In genomic region chr7:156092307-156092706, GRCh38 we compare ENCODE assay signal across 31 cellular contexts.
"Had no signal": no experiment of that assay in that cellular context is flagged by ENCODE, and none has a peak within 500 bp of the region (broad histone marks: within the 10 kb centered on the region; RNA-seq: fewer than 3 reads in every experiment).

No MANE protein-coding gene starts in this region.

- H3K9me3 ChIP-seq: adrenal gland, body of pancreas, breast epithelium had no signal

- H3K27ac ChIP-seq: adrenal gland, body of pancreas, brain microvascular endothelial cell, breast epithelium, VCaP had no signal

- H3K4me3 ChIP-seq: adrenal gland, body of pancreas, breast epithelium had no signal

- DNase-seq: activated CD4-positive, alpha-beta memory T cell treated with anti-CD3 and anti-CD28 coated beads, Interleukin-2, amount 10 ng/mL, durations not matched to agents 7 days and 5 days; activated CD4-positive, alpha-beta T cell treated with anti-CD3 and anti-CD28 coated beads for 1 hour; activated CD4-positive, alpha-beta T cell treated with anti-CD3 and anti-CD28 coated beads for 36 hours; activated CD4-positive, alpha-beta T cell treated with anti-CD3 and anti-CD28 coated beads for 48 hours; activated CD4-positive, alpha-beta T cell treated with anti-CD3 and anti-CD28 coated beads, Interleukin-2, amount 10 ng/mL, durations not matched to agents 7 days and 5 days; activated CD4-positive, alpha-beta T cell treated with anti-CD3 and anti-CD28 coated beads, Interleukin-2, amount 50 U/mL, for 48 hours; activated CD4-positive, CD25-positive, alpha-beta regulatory T cell; activated CD8-positive, alpha-beta memory T cell treated with anti-CD3 and anti-CD28 coated beads for 24 hours; activated CD8-positive, alpha-beta memory T cell treated with anti-CD3 and anti-CD28 coated beads, Interleukin-2, amount 10 ng/mL, durations not matched to agents 7 days and 5 days; activated CD8-positive, alpha-beta memory T cell treated with anti-CD3 and anti-CD28 coated beads, Interleukin-2, amount 50 U/mL, for 48 hours; activated CD8-positive, alpha-beta T cell treated with anti-CD3 and anti-CD28 coated beads, Interleukin-2, amount 10 ng/mL, durations not matched to agents 7 days and 5 days; activated effector memory CD4-positive, alpha-beta T cell treated with Interleukin-2 at 50 U/mL for 16 hours; activated gamma-delta T cell; activated naive CD4-positive, alpha-beta T cell treated with anti-CD3 and anti-CD28 coated beads, Interleukin-2, amount 10 ng/mL, durations not matched to agents 7 days and 5 days; activated naive CD4-positive, alpha-beta T cell treated with Interleukin-2 at 50 U/mL for 16 hours; activated naive CD8-positive, alpha-beta T cell treated with anti-CD3 and anti-CD28 coated beads for 36 hours; activated T-cell treated with anti-CD3 and anti-CD28 coated beads, Interleukin-2, amount 50 U/mL, for 24 hours; activated T-cell treated with anti-CD3 and anti-CD28 coated beads, Interleukin-2, amount 50 U/mL, for 48 hours; adrenal gland; amniotic stem cell; aorta; body of pancreas; brain microvascular endothelial cell; central memory CD4-positive, alpha-beta T cell; T-helper 1 cell; T-helper 2 cell; T-helper 9 cell had no signal

- H3K27me3 ChIP-seq: adrenal gland, body of pancreas, brain microvascular endothelial cell had no signal

- H3K36me3 ChIP-seq: adrenal gland, brain microvascular endothelial cell, breast epithelium had no signal

- H3K4me1 ChIP-seq: body of pancreas, breast epithelium had no signal

- ATAC-seq: activated CD4-positive, alpha-beta T cell treated with anti-CD3 and anti-CD28 coated beads for 36 hours; activated CD4-positive, CD25-positive, alpha-beta regulatory T cell treated with anti-CD3 and anti-CD28 coated beads, Interleukin-2, amount 50 U/mL, for 24 hours; activated CD8-positive, alpha-beta memory T cell treated with anti-CD3 and anti-CD28 coated beads, Interleukin-2, amount 10 ng/mL, durations not matched to agents 7 days and 5 days; activated CD8-positive, alpha-beta T cell treated with anti-CD3 and anti-CD28 coated beads, Interleukin-2, amount 10 ng/mL, durations not matched to agents 7 days and 5 days; activated naive CD4-positive, alpha-beta T cell treated with anti-CD3 and anti-CD28 coated beads, Interleukin-2, amount 50 U/mL, for 72 hours; body of pancreas had no signal
